ENCODE assay signal across 1 cellular context in genomic region chr12:49059063-49059384, GRCh38.
TF ChIP-seq lines count a peak whose summit lies in the region.

No MANE protein-coding gene starts in this region.

TF ChIP-seq in GM12878, 131 proteins besides CTCF, POLR2A, EP300 and RAD21:
- TF ChIP-seq YY1 (IDR thresholded peaks at IDR 0.05; ENCODE audit: low read depth, low read length) (no peak), ATF7 (IDR thresholded peaks at IDR 0.05; ENCODE audit: low read depth) (no peak), MYC (IDR thresholded peaks at IDR 0.05; ENCODE audit: insufficient read depth, insufficient read length, insufficient replicate concordance, low read length, severe bottlenecking) (no peak), GABPA (IDR thresholded peaks at IDR 0.05; ENCODE audit: low read depth) (no peak), ZNF687 (IDR thresholded peaks at IDR 0.05) (no peak), NBN (IDR thresholded peaks at IDR 0.05) (no peak), CBX3 (IDR thresholded peaks at IDR 0.05; ENCODE audit: borderline replicate concordance, low read depth) (no peak), ZSCAN29 (IDR thresholded peaks at IDR 0.05) (no peak), SREBF1 (IDR thresholded peaks at IDR 0.05; ENCODE audit: low read length) (no peak)
